In genomic region chr12:75508159-75508558, GRCh38 we compare ENCODE assay signal across 26 cellular contexts. TPM values are rescaled to one million over a fixed set of nuclear protein-coding genes. Genes with fewer than 3 reads are reported as not detected.
DNase-seq lines count a peak whose midpoint lies in the region; ATAC-seq and TF ChIP-seq lines count a peak whose summit lies in the region.
"Had no signal": no experiment of that assay in that cellular context is flagged by ENCODE, and none has a peak within 500 bp of the region (broad histone marks: within the 10 kb centered on the region; RNA-seq: fewer than 3 reads in every experiment).

No MANE protein-coding gene starts in this region.

- H3K9me3 ChIP-seq in OCI-LY7 (ENCODE audit: low read length) (peaks cover 9% of the 10 kb centered on the region; the same call in 1 of the 2 replicates), fibroblast of lung (ENCODE audit: control insufficient read depth, insufficient read depth, low read depth, low read length) (no peaks in the 10 kb centered on the region)
- H3K9me3 ChIP-seq in CD8-positive, alpha-beta T cell (ENCODE audit: low read length) = no peaks in the 10 kb centered on the region
- H3K9me3 ChIP-seq: esophagus muscularis mucosa, pancreas, tibial artery had no signal

- CTCF ChIA-PET in OCI-LY7 (lab: Charles Lee; ENCODE audit: unreplicated experiment) = interaction anchor here (1.5 kb wide), 1 partner anchor 37 kb away, joined by 3 read pairs; no protein-coding TSS in a partner anchor
- CTCF ChIA-PET in CD8-positive, alpha-beta T cell (lab: Charles Lee) = interaction anchor here (1.6 to 6.0 kb wide), 3 partner anchors 12 to 117 kb away, joined by 5 to 35 read pairs (median 8); partner anchors contain the start of gene GLIPR1L2

- intact Hi-C loops in OCI-LY7 (cut with micrococcal nuclease; ENCODE audit: unreplicated experiment) = loop anchor here (5.0 kb wide), 1 partner anchor 176 kb away; the partner anchor contains the start of genes CAPS2 and GLIPR1L1
- intact Hi-C loops in CD8-positive, alpha-beta T cell (cut with DNase I, micrococcal nuclease) = loop anchor here in 1 of 2 experiments (5.0 kb wide), 1 partner anchor 529 kb away; no protein-coding TSS in a partner anchor

- DNase-seq in stimulated activated naive CD8-positive, alpha-beta T cell treated with anti-CD3 and anti-CD28 coated beads, Interleukin-15, amount 100 ng/mL, for 72 hours = no peak
- DNase-seq in OCI-LY7 (ENCODE audit: low spot score) = no peak
- no peak for DNase-seq in fibroblast of lung (ENCODE audit: low read depth in 2 of 2)
- no peak for DNase-seq in CD8-positive, alpha-beta T cell
- no peak for DNase-seq in SK-N-DZ (ENCODE audit: low spot score)
- no peak for DNase-seq in activated CD4-positive, alpha-beta T cell treated with anti-CD3 and anti-CD28 coated beads, Interleukin-2, amount 50 U/mL, for 1 hour
- no peak for DNase-seq in NCI-H1694 (lab: John Stamatoyannopoulos, UW)
- DNase-seq: activated CD4-positive, alpha-beta T cell treated with anti-CD3 and anti-CD28 coated beads, Interleukin-2, amount 10 ng/mL, durations not matched to agents 7 days and 5 days; activated naive CD4-positive, alpha-beta T cell treated with Interleukin-2 at 50 U/mL for 16 hours; anterior cingulate cortex; DMS 273 treated with DMSO at 0.1 percent for 48 hours; endodermal cell; MV-4-11; NCI-H1694 treated with DMSO at 0.1 percent for 48 hours; NCI-H69; pancreas; right cardiac atrium; stimulated activated CD4-positive, alpha-beta T cell treated with anti-CD3 and anti-CD28 coated beads, Interleukin-4, amount 100 ng/mL, for 4 hours; stimulated activated naive CD8-positive, alpha-beta T cell treated with anti-CD3 and anti-CD28 coated beads, Interleukin-15, Interleukin-2, amounts not matched to agents 100 U/mL and 50 U/mL, for 24 hours; tibial artery had no signal

- H3K9me3 Mint-ChIP-seq in stimulated activated naive CD8-positive, alpha-beta T cell treated with anti-CD3 and anti-CD28 coated beads, Interleukin-15, Interleukin-2, amounts not matched to agents 100 ng/mL and 50 ng/mL, for 24 hours = peaks cover 3% of the 10 kb centered on the region
- no peaks in the 10 kb centered on the region for H3K9me3 Mint-ChIP-seq in stimulated activated naive CD8-positive, alpha-beta T cell treated with anti-CD3 and anti-CD28 coated beads, Interleukin-15, amount 100 ng/mL, for 72 hours
- no peaks in the 10 kb centered on the region for H3K9me3 Mint-ChIP-seq in CD8-positive, alpha-beta T cell
- H3K9me3 Mint-ChIP-seq: endodermal cell, nephron had no signal

- no peaks in the 10 kb centered on the region for H3K27me3 Mint-ChIP-seq in stimulated activated naive CD8-positive, alpha-beta T cell treated with anti-CD3 and anti-CD28 coated beads, Interleukin-15, Interleukin-2, amounts not matched to agents 100 ng/mL and 50 ng/mL, for 24 hours
- no peaks in the 10 kb centered on the region for H3K27me3 Mint-ChIP-seq in stimulated activated naive CD8-positive, alpha-beta T cell treated with anti-CD3 and anti-CD28 coated beads, Interleukin-15, amount 100 ng/mL, for 72 hours
- H3K27me3 Mint-ChIP-seq in CD8-positive, alpha-beta T cell (ENCODE audit: low read depth) = no peaks in the 10 kb centered on the region
- H3K27me3 Mint-ChIP-seq: activated CD4-positive, alpha-beta T cell treated with anti-CD3 and anti-CD28 coated beads, Interleukin-2, amount 10 ng/mL, durations not matched to agents 7 days and 5 days had no signal

- H3K9me2 ChIP-seq in OCI-LY7 (ENCODE audit: insufficient read depth, low read length) = no peaks in the 10 kb centered on the region

- H3K4me2 ChIP-seq in OCI-LY7 (ENCODE audit: low read length) (peak overlapping the region; percentile 13; the same call in 1 of the 2 replicates), fibroblast of lung (ENCODE audit: extremely low read depth, insufficient read depth, low read length) (peak overlapping the region; percentile 30)
- H3K4me2 ChIP-seq: KMS-11 had no signal

- H2AFZ ChIP-seq in OCI-LY7 (ENCODE audit: low read length) = no peak overlapping the region
- no peak overlapping the region for H2AFZ ChIP-seq in fibroblast of lung (ENCODE audit: low read length)

- H3K27ac Mint-ChIP-seq in stimulated activated naive CD8-positive, alpha-beta T cell treated with anti-CD3 and anti-CD28 coated beads, Interleukin-15, Interleukin-2, amounts not matched to agents 100 ng/mL and 50 ng/mL, for 24 hours = peak overlapping the region; percentile 13
- no peak overlapping the region for H3K27ac Mint-ChIP-seq in stimulated activated naive CD8-positive, alpha-beta T cell treated with anti-CD3 and anti-CD28 coated beads, Interleukin-15, amount 100 ng/mL, for 72 hours
- no peak overlapping the region for H3K27ac Mint-ChIP-seq in CD8-positive, alpha-beta T cell
- H3K27ac Mint-ChIP-seq: activated CD4-positive, alpha-beta T cell treated with anti-CD3 and anti-CD28 coated beads, Interleukin-2, amount 10 ng/mL, durations not matched to agents 7 days and 5 days; endodermal cell; nephron had no signal

- H3K4me1 ChIP-seq in OCI-LY7 (ENCODE audit: insufficient read depth, low read length, poor library complexity, severe bottlenecking) (peaks cover 22% of the 10 kb centered on the region), fibroblast of lung (ENCODE audit: control insufficient read depth, extremely low read depth, insufficient read depth, low read length) (peaks cover 8% of the 10 kb centered on the region)
- peaks cover 18% of the 10 kb centered on the region for H3K4me1 ChIP-seq in CD8-positive, alpha-beta T cell (ENCODE audit: insufficient read depth, low read length)

- no peaks in the 10 kb centered on the region for H3K27me3 ChIP-seq in fibroblast of lung (ENCODE audit: control insufficient read depth, insufficient read depth, low read length)
- no peaks in the 10 kb centered on the region for H3K27me3 ChIP-seq in CD8-positive, alpha-beta T cell (ENCODE audit: insufficient read depth, low read length)
- H3K27me3 ChIP-seq: cardiac muscle cell, esophagus muscularis mucosa, pancreas, tibial artery had no signal

- H3K4me3 Mint-ChIP-seq in stimulated activated naive CD8-positive, alpha-beta T cell treated with anti-CD3 and anti-CD28 coated beads, Interleukin-15, Interleukin-2, amounts not matched to agents 100 ng/mL and 50 ng/mL, for 24 hours = no peak overlapping the region
- peak overlapping the region in 1 of 2 donors; percentile 17 for H3K4me3 Mint-ChIP-seq in stimulated activated naive CD8-positive, alpha-beta T cell treated with anti-CD3 and anti-CD28 coated beads, Interleukin-15, amount 100 ng/mL, for 72 hours
- no peak overlapping the region for H3K4me3 Mint-ChIP-seq in CD8-positive, alpha-beta T cell
- H3K4me3 Mint-ChIP-seq: activated CD4-positive, alpha-beta T cell treated with anti-CD3 and anti-CD28 coated beads, Interleukin-2, amount 10 ng/mL, durations not matched to agents 7 days and 5 days; endodermal cell had no signal

- no peak overlapping the region for H3K4me3 ChIP-seq in OCI-LY7 (ENCODE audit: low read depth, low read length, poor library complexity, severe bottlenecking)
- H3K4me3 ChIP-seq in fibroblast of lung (replicated peaks in 1 of 4; ENCODE audit: control extremely low read depth in 1 of 4, insufficient read depth in 1 of 4, low read depth in 3 of 4, low read length in 4 of 4) = no peak overlapping the region
- H3K4me3 ChIP-seq in CD8-positive, alpha-beta T cell (ENCODE audit: low read depth, low read length) = no peak overlapping the region
- H3K4me3 ChIP-seq: cardiac muscle cell, esophagus muscularis mucosa, pancreas, tibial artery had no signal

- no TSS peak for BruUV-seq in OCI-LY7 (replicated peaks; lab: Mats Ljungman, UMichigan)

- H3K4me1 Mint-ChIP-seq in stimulated activated naive CD8-positive, alpha-beta T cell treated with anti-CD3 and anti-CD28 coated beads, Interleukin-15, Interleukin-2, amounts not matched to agents 100 ng/mL and 50 ng/mL, for 24 hours (ENCODE audit: low read depth) = peaks cover 43% of the 10 kb centered on the region
- peaks cover 37% of the 10 kb centered on the region for H3K4me1 Mint-ChIP-seq in stimulated activated naive CD8-positive, alpha-beta T cell treated with anti-CD3 and anti-CD28 coated beads, Interleukin-15, amount 100 ng/mL, for 72 hours
- peaks cover 36% of the 10 kb centered on the region for H3K4me1 Mint-ChIP-seq in CD8-positive, alpha-beta T cell (ENCODE audit: low read depth)

- H3K9ac ChIP-seq in fibroblast of lung (ENCODE audit: insufficient read depth, low read length) = no peak overlapping the region
- H3K9ac ChIP-seq: KMS-11 had no signal

- POLR2A ChIA-PET in OCI-LY7 (lab: Charles Lee) = interaction anchor here (0.6 to 1.9 kb wide), 8 partner anchors 10 to 295 kb away, joined by 3 to 10 read pairs (median 4); no protein-coding TSS in a partner anchor
- POLR2A ChIA-PET in CD8-positive, alpha-beta T cell (lab: Charles Lee) = no interaction called here

- peaks cover 52% of the 10 kb centered on the region for H3K36me3 ChIP-seq in OCI-LY7 (ENCODE audit: insufficient read depth, low read length)
- peaks cover 3% of the 10 kb centered on the region for H3K36me3 ChIP-seq in fibroblast of lung (ENCODE audit: control insufficient read depth, insufficient read depth, low read length)
- H3K36me3 ChIP-seq in CD8-positive, alpha-beta T cell (ENCODE audit: insufficient read depth, low read length) = peaks cover 16% of the 10 kb centered on the region

- H3K79me2 ChIP-seq in OCI-LY7 (ENCODE audit: insufficient read depth, low read depth, low read length) = peaks cover 42% of the 10 kb centered on the region
- H3K79me2 ChIP-seq in fibroblast of lung (ENCODE audit: control insufficient read depth, insufficient read depth, low read length) = peaks cover 54% of the 10 kb centered on the region

- no peak overlapping the region for H3K27ac ChIP-seq in OCI-LY7 (ENCODE audit: low read depth, low read length, poor library complexity, severe bottlenecking)
- H3K27ac ChIP-seq in fibroblast of lung (ENCODE audit: insufficient read depth, low read length) = no peak overlapping the region
- no peak overlapping the region for H3K27ac ChIP-seq in CD8-positive, alpha-beta T cell (ENCODE audit: low read depth, low read length)
- H3K27ac ChIP-seq: cardiac muscle cell, esophagus muscularis mucosa, KMS-11, pancreas, tibial artery, VCaP had no signal

- peaks cover 57% of the 10 kb centered on the region for H3K36me3 Mint-ChIP-seq in stimulated activated naive CD8-positive, alpha-beta T cell treated with anti-CD3 and anti-CD28 coated beads, Interleukin-15, Interleukin-2, amounts not matched to agents 100 ng/mL and 50 ng/mL, for 24 hours (ENCODE audit: low read depth)
- H3K36me3 Mint-ChIP-seq in CD8-positive, alpha-beta T cell = peaks cover 45% of the 10 kb centered on the region

- 0 out of 2 replicates have a peak, but pooled peaks cover 3% of the 10 kb centered on the region for H4K20me1 ChIP-seq in OCI-LY7 (ENCODE audit: insufficient read depth, low read length)
- H4K20me1 ChIP-seq in fibroblast of lung (ENCODE audit: control insufficient read depth, extremely low read depth, insufficient read depth, low read length) = no peaks in the 10 kb centered on the region

- no peak for TF ChIP-seq CTCF in OCI-LY7 (conservative IDR thresholded peaks at IDR 0.05; ENCODE audit: low read length)
- no peak for TF ChIP-seq CTCF in fibroblast of lung (conservative IDR thresholded peaks at IDR 0.05 in 1 of 2, IDR thresholded peaks at IDR 0.05 in 1 of 2; ENCODE audit: low read depth in 1 of 2, low read length in 2 of 2)
- no peak for TF ChIP-seq CTCF in CD8-positive, alpha-beta T cell (IDR thresholded peaks at IDR 0.05)

- ATAC-seq in stimulated activated naive CD8-positive, alpha-beta T cell treated with anti-CD3 and anti-CD28 coated beads, Interleukin-15, amount 100 ng/mL, for 72 hours = no peak
- ATAC-seq in CD8-positive, alpha-beta T cell = no peak
- ATAC-seq: pancreas; right cardiac atrium; stimulated activated naive CD8-positive, alpha-beta T cell treated with anti-CD3 and anti-CD28 coated beads, Interleukin-15, Interleukin-2, amounts not matched to agents 100 U/mL and 50 U/mL, for 24 hours had no signal

RNA-seq across cellular contexts. Expression of gene KRR1, which starts 3.2 kb away (rescaled TPM):
- total RNA-seq in OCI-LY7 (2014; rRNA removed; shearing (Covaris generic)) = 27.6 and 44.0 TPM in 2 replicates
- total RNA-seq in OCI-LY7 (2022) = 78.0 and 81.7 TPM in 2 replicates
- 36.5 and 46.9 TPM in 2 replicates for total RNA-seq in fibroblast of lung
- polyA plus RNA-seq in fibroblast of lung = 49.7 and 63.6 TPM in 2 replicates
- polyA plus RNA-seq in fibroblast of lung (2012) = 32.0 and 42.3 TPM in 2 replicates
- 0.08 and 0.37 TPM in 2 replicates for polyA minus RNA-seq in fibroblast of lung (ENCODE audit: low replicate concordance)
- total RNA-seq in CD8-positive, alpha-beta T cell = 100 to 1,000 TPM; 158 to 161 TPM
- polyA plus RNA-seq in SK-N-DZ (2014; cell fraction: cytosol; rRNA removed) = 21.3 and 29.5 TPM in 2 replicates
- 40.5 and 53.1 TPM in 2 replicates for polyA plus RNA-seq in SK-N-DZ (2014; cell fraction: nucleus; rRNA removed)

RNA-seq across cellular contexts. Expression of gene GLIPR1, which starts 27.6 kb away (rescaled TPM):
- 2.8 and 3.4 TPM in 2 replicates for total RNA-seq in OCI-LY7 (2014; rRNA removed; shearing (Covaris generic))
- total RNA-seq in OCI-LY7 (2022) (3.3 and 4.6 TPM in 2 replicates), fibroblast of lung (36.0 and 59.8 TPM in 2 replicates)
- 186 and 245 TPM in 2 replicates for polyA plus RNA-seq in fibroblast of lung
- 109 and 145 TPM in 2 replicates for polyA plus RNA-seq in fibroblast of lung (2012)
- 52.4 and 58.4 TPM in 2 replicates for polyA minus RNA-seq in fibroblast of lung (ENCODE audit: low replicate concordance)
- 10 to 100 TPM; 20.8 to 23.1 TPM for total RNA-seq in CD8-positive, alpha-beta T cell
- 0.10 and 0.13 TPM in 2 replicates for polyA plus RNA-seq in SK-N-DZ (2014; cell fraction: cytosol; rRNA removed)
- polyA plus RNA-seq in SK-N-DZ (2014; cell fraction: nucleus; rRNA removed) = not detected in 2 replicates
